ENCODE assay signal across 17 cellular contexts in genomic region chr3:115833074-115833473, GRCh38.
DNase-seq lines count a peak whose midpoint lies in the region; ATAC-seq lines count a peak whose summit lies in the region.
"Had no signal": no experiment of that assay in that cellular context is flagged by ENCODE, and none has a peak within 500 bp of the region (broad histone marks: within the 10 kb centered on the region; RNA-seq: fewer than 3 reads in every experiment).

No MANE protein-coding gene starts in this region.

- H3K9me3 ChIP-seq in GM23248 (ENCODE audit: low read depth) (no peaks in the 10 kb centered on the region), adipocyte (ENCODE audit: control insufficient read depth, low read length) (no peaks in the 10 kb centered on the region)
- H3K9me3 ChIP-seq: HAP-1 had no signal

- peaks cover 10% of the 10 kb centered on the region; the same call in 1 of the 2 replicates for H3F3A ChIP-seq in GM23248 (ENCODE audit: insufficient read depth)

- no peak overlapping the region for H3K9ac ChIP-seq in GM23248
- H3K9ac ChIP-seq in adipocyte (ENCODE audit: low read length), result no peak overlapping the region

- H2AFZ ChIP-seq in GM23248, result no peak overlapping the region

- ATAC-seq in GM18520 (IDR thresholded peaks at IDR 0.05; ENCODE audit: unreplicated experiment) (no peak), left cardiac atrium (no peak)

- H3K9me2 ChIP-seq in GM23248 (ENCODE audit: insufficient read depth), result no peaks in the 10 kb centered on the region

- no peaks in the 10 kb centered on the region for H3K79me2 ChIP-seq in GM23248 (ENCODE audit: insufficient read depth)

- 77 to 78% methylated on average over 2 of the region's 2 CpGs for WGBS in GM23248 (ENCODE audit: low coverage in 1 of 2, low lambda C conversion rate in 2 of 2, missing lambda C conversion rate in 2 of 2), 2 experiments

- H3K27me3 ChIP-seq in GM23248 (replicated peaks; ENCODE audit: insufficient read depth) (no peaks in the 10 kb centered on the region), adipocyte (replicated peaks; ENCODE audit: control insufficient read depth, insufficient read depth, low read length) (no peaks in the 10 kb centered on the region)

- H3K4me1 ChIP-seq in GM23248 (ENCODE audit: insufficient read depth), result peaks cover 18% of the 10 kb centered on the region
- H3K4me1 ChIP-seq in adipocyte (ENCODE audit: control insufficient read depth, insufficient read depth, low read length), result peaks cover 28% of the 10 kb centered on the region
- H3K4me1 ChIP-seq: HAP-1 had no signal

- intact Hi-C loops in left cardiac atrium (cut with DNase I), result no loop called here

- peak overlapping the region; percentile 31; the same call in 1 of the 2 replicates for H3K4me3 ChIP-seq in GM23248
- no peak overlapping the region for H3K4me3 ChIP-seq in adipocyte (ENCODE audit: low read length)
- H3K4me3 ChIP-seq: HAP-1 had no signal

- peak overlapping the region; percentile 68 for H3K4me2 ChIP-seq in GM23248 (ENCODE audit: unreplicated experiment)

- DNase-seq in AG08395 (ENCODE audit: low spot score) (peak; percentile 47), GM23248 (peak; percentile 40), adipocyte (ENCODE audit: low read depth) (peak; percentile 55), fibroblast of peridontal ligament (ENCODE audit: extremely low read depth) (peak; percentile 77), left cardiac atrium (no peak), DMS79 (lab: John Stamatoyannopoulos, UW) (no peak)
- DNase-seq in stimulated activated CD4-positive, alpha-beta T cell treated with anti-CD3 and anti-CD28 coated beads, Interleukin-4, amount 100 ng/mL, for 24 hours, result no peak
- DNase-seq: 8988T, COR-L47, MV-4-11, NCI-H187 treated with DMSO at 0.1 percent for 48 hours, NCI-H345, NCI-H526 treated with DMSO at 0.1 percent for 48 hours, Right ventricle myocardium superior had no signal

- in situ Hi-C loops in GM23248 (cut with MboI), result no loop called here

- no peaks in the 10 kb centered on the region for H4K20me1 ChIP-seq in GM23248 (ENCODE audit: insufficient read depth)

- peak overlapping the region; percentile 2; the same call in 1 of the 2 replicates for H3K27ac ChIP-seq in GM23248
- H3K27ac ChIP-seq: HL-60 had no signal

- H3K36me3 ChIP-seq in GM23248 (ENCODE audit: low read depth) (no peaks in the 10 kb centered on the region), adipocyte (ENCODE audit: control insufficient read depth, insufficient read depth, low read length, severe bottlenecking) (no peaks in the 10 kb centered on the region)
- H3K36me3 ChIP-seq: HAP-1 had no signal

Comparison
In these comparisons a context has a peak if more than half of its experiments do, and no peak if none do; other contexts are left out.
1. DNase-seq: peak in AG08395 (single experiment), GM23248 (single experiment), adipocyte (single experiment) and fibroblast of peridontal ligament (single experiment); none in left cardiac atrium (single experiment), stimulated activated CD4-positive, alpha-beta T cell treated with anti-CD3 and anti-CD28 coated beads, Interleukin-4, amount 100 ng/mL, for 24 hours (single experiment) and DMS79 (single experiment).